35 cellular contexts compared by ENCODE assay signal in genomic region chr2:38905251-38905650, GRCh38. TPM values are rescaled to one million over a fixed set of nuclear protein-coding genes. Genes with fewer than 3 reads are reported as not detected.
"Had no signal": no experiment of that assay in that cellular context is flagged by ENCODE, and none has a peak within 500 bp of the region (broad histone marks: within the 10 kb centered on the region; RNA-seq: fewer than 3 reads in every experiment).

No MANE protein-coding gene starts in this region.

- H3K27me3 ChIP-seq: ascending aorta, cardiac muscle cell, MG63 had no signal

- H3K36me3 ChIP-seq: ascending aorta, cardiac muscle cell, MG63, WERI-Rb-1 had no signal

- H3K36me3 Mint-ChIP-seq: activated naive CD4-positive, alpha-beta T cell treated with anti-CD3 and anti-CD28 coated beads, Interleukin-2, amount 50 U/mL, for 24 hours; activated naive CD8-positive, alpha-beta T cell treated with anti-CD3 and anti-CD28 coated beads, Interleukin-2, amount 10 ng/mL, durations not matched to agents 7 days and 5 days had no signal

- H3K27me3 Mint-ChIP-seq: activated CD8-positive, alpha-beta T cell treated with anti-CD3 and anti-CD28 coated beads for 36 hours; activated naive CD4-positive, alpha-beta T cell treated with anti-CD3 and anti-CD28 coated beads, Interleukin-2, amount 50 U/mL, for 24 hours had no signal

- H3K9me3 Mint-ChIP-seq: activated CD8-positive, alpha-beta T cell treated with anti-CD3 and anti-CD28 coated beads for 36 hours; activated naive CD4-positive, alpha-beta T cell treated with anti-CD3 and anti-CD28 coated beads, Interleukin-2, amount 50 U/mL, for 24 hours; activated naive CD8-positive, alpha-beta T cell treated with anti-CD3 and anti-CD28 coated beads, Interleukin-2, amount 10 ng/mL, durations not matched to agents 7 days and 5 days; activated T-cell treated with anti-CD3 and anti-CD28 coated beads, Interleukin-2, amount 50 U/mL, for 72 hours; activated T-helper 2 cell treated with anti-CD3 and anti-CD28 coated beads, Interferon-gamma antibody, Interleukin-2, Interleukin-4, amounts not matched to agents 10 μg/mL and 5 μg/mL and 100 μg/mL, durations not matched to agents 14 hours and 24 hours and 36 hours had no signal

- H3K27ac ChIP-seq: ascending aorta, cardiac muscle cell, WERI-Rb-1 had no signal

- DNase-seq: activated CD4-positive, alpha-beta T cell treated with anti-CD3 and anti-CD28 coated beads for 1 hour; activated CD4-positive, alpha-beta T cell treated with anti-CD3 and anti-CD28 coated beads for 48 hours; activated CD4-positive, alpha-beta T cell treated with anti-CD3 and anti-CD28 coated beads, Interleukin-2, amount 50 U/mL, for 4 hours; activated CD4-positive, CD25-positive, alpha-beta regulatory T cell; activated CD8-positive, alpha-beta T cell treated with anti-CD3 and anti-CD28 coated beads for 36 hours; activated gamma-delta T cell; activated naive CD4-positive, alpha-beta T cell treated with Interleukin-2 at 50 U/mL for 16 hours; activated naive CD8-positive, alpha-beta T cell treated with anti-CD3 and anti-CD28 coated beads, Interleukin-2, amount 10 ng/mL, durations not matched to agents 7 days and 5 days; activated T-cell treated with anti-CD3 and anti-CD28 coated beads, Interleukin-2, amount 50 U/mL, for 1 hour; activated T-cell treated with anti-CD3 and anti-CD28 coated beads, Interleukin-2, amount 50 U/mL, for 72 hours; amygdala; cerebellar nuclear complex; MG63; MV-4-11; NCI-H1092; NCI-H1417; NCI-H146; NCI-H187; NCI-H2029 treated with DMSO at 0.1 percent for 48 hours; NCI-H2107; NCI-H2171; NCI-H510A; NCI-H526; NCI-H748 treated with DMSO at 0.1 percent for 48 hours; NK-92 treated with Interleukin-12 subunit alpha and Interleukin-12 subunit beta, amount 100 ng/mL, for 24 hours; Right ventricle myocardium superior; SW 1271; T-helper 1 cell; T-helper 2 cell; T-helper 9 cell; WERI-Rb-1 had no signal

- H3K4me1 ChIP-seq: ascending aorta had no signal

- H3K4me3 ChIP-seq: ascending aorta, cardiac muscle cell, MG63 had no signal

- H3K9me3 ChIP-seq: ascending aorta, MG63 had no signal

- H3K4me3 Mint-ChIP-seq: activated CD8-positive, alpha-beta T cell treated with anti-CD3 and anti-CD28 coated beads for 36 hours; activated naive CD4-positive, alpha-beta T cell treated with anti-CD3 and anti-CD28 coated beads, Interleukin-2, amount 50 U/mL, for 24 hours; activated naive CD8-positive, alpha-beta T cell treated with anti-CD3 and anti-CD28 coated beads, Interleukin-2, amount 10 ng/mL, durations not matched to agents 7 days and 5 days; activated T-cell treated with anti-CD3 and anti-CD28 coated beads, Interleukin-2, amount 50 U/mL, for 72 hours had no signal

- H3K4me1 Mint-ChIP-seq: activated naive CD4-positive, alpha-beta T cell treated with anti-CD3 and anti-CD28 coated beads, Interleukin-2, amount 50 U/mL, for 24 hours had no signal

- H3K27ac Mint-ChIP-seq: activated CD8-positive, alpha-beta T cell treated with anti-CD3 and anti-CD28 coated beads for 36 hours; activated naive CD4-positive, alpha-beta T cell treated with anti-CD3 and anti-CD28 coated beads, Interleukin-2, amount 50 U/mL, for 24 hours; activated naive CD8-positive, alpha-beta T cell treated with anti-CD3 and anti-CD28 coated beads, Interleukin-2, amount 10 ng/mL, durations not matched to agents 7 days and 5 days; activated T-cell treated with anti-CD3 and anti-CD28 coated beads, Interleukin-2, amount 50 U/mL, for 72 hours; activated T-helper 2 cell treated with anti-CD3 and anti-CD28 coated beads, Interferon-gamma antibody, Interleukin-2, Interleukin-4, amounts not matched to agents 10 μg/mL and 5 μg/mL and 100 μg/mL, durations not matched to agents 14 hours and 24 hours and 36 hours had no signal

- ATAC-seq: activated CD8-positive, alpha-beta T cell treated with anti-CD3 and anti-CD28 coated beads for 36 hours; activated T-cell treated with anti-CD3 and anti-CD28 coated beads, Interleukin-2, amount 50 U/mL, for 72 hours had no signal

RNA-seq across cellular contexts. Expression of gene ARHGEF33, which starts 15.6 kb away (rescaled TPM):
- total RNA-seq: activated CD8-positive, alpha-beta T cell treated with anti-CD3 and anti-CD28 coated beads for 36 hours had no signal

RNA-seq across cellular contexts. Expression of gene MORN2, which starts 29.5 kb away (rescaled TPM):
- total RNA-seq: ascending aorta had no signal
